In the genomic region with DNA sequence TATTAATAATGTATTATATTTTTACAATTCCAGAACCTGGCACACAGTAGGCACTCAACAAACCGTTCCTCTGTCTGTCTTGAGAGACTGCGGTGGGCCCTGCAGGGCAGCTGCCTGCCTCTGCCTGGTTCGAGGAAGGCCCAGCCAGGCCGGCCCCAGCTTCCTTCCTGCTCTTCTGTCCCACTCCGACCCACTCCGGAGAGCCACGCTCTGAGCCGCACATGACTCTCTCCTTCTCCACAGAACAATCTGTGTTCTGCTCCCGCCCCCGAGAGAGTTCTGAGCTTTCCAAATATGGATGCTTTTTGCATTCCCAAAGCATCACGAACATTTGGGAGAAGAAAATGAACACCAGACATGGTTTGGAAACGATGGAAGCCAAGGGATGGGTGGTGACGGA, we compare ENCODE assay signal across 8 cellular contexts. TPM values are rescaled to one million over a fixed set of nuclear protein-coding genes. Genes with fewer than 3 reads are reported as not detected.
A peak's percentile ranks its signal among the peaks of the same experiment; 100 is the strongest.
DNase-seq lines count a peak whose midpoint lies in the region; ATAC-seq and TF ChIP-seq lines count a peak whose summit lies in the region.

No MANE protein-coding gene starts in this region.

- H3K4me3 Mint-ChIP-seq in activated CD4-positive, alpha-beta memory T cell treated with anti-CD3 and anti-CD28 coated beads for 36 hours, result peak overlapping the region; percentile 73

- POLR2A ChIA-PET in activated CD4-positive, alpha-beta memory T cell treated with anti-CD3 and anti-CD28 coated beads for 36 hours (lab: Charles Lee), result interaction anchor here (0.5 to 1.1 kb wide), 3 partner anchors 349 to 484 kb away, joined by 3 to 4 read pairs (median 4); no protein-coding TSS in a partner anchor

- peak; percentile 25 for ATAC-seq in omental fat pad (ENCODE audit: low FRiP score)

- CTCF ChIA-PET in activated CD4-positive, alpha-beta memory T cell treated with anti-CD3 and anti-CD28 coated beads for 36 hours (lab: Charles Lee), result interaction anchor here (0.6 to 4.2 kb wide), 35 partner anchors 8 to 470 kb away, joined by 3 to 35 read pairs (median 5); a partner anchor contains a TSS

- H3K9me3 Mint-ChIP-seq in activated CD4-positive, alpha-beta memory T cell treated with anti-CD3 and anti-CD28 coated beads for 36 hours, result peaks cover 16% of the 10 kb centered on the region

- peaks cover 6% of the 10 kb centered on the region for H3K36me3 Mint-ChIP-seq in activated CD4-positive, alpha-beta memory T cell treated with anti-CD3 and anti-CD28 coated beads for 36 hours

- peak overlapping the region; percentile 75 for H3K27ac Mint-ChIP-seq in activated CD4-positive, alpha-beta memory T cell treated with anti-CD3 and anti-CD28 coated beads for 36 hours

- H3K4me1 Mint-ChIP-seq in activated CD4-positive, alpha-beta memory T cell treated with anti-CD3 and anti-CD28 coated beads for 36 hours (ENCODE audit: low read depth), result peaks cover 22% of the 10 kb centered on the region

- intact Hi-C loops in activated CD4-positive, alpha-beta memory T cell treated with anti-CD3 and anti-CD28 coated beads for 36 hours (cut with micrococcal nuclease), result loop anchor here (1.0 to 5.0 kb wide), 8 partner anchors 37 to 804 kb away; a partner anchor contains a TSS

- DNase-seq in activated CD4-positive, alpha-beta T cell treated with anti-CD3 and anti-CD28 coated beads for 48 hours, result peak; percentile 33
- DNase-seq in activated CD4-positive, alpha-beta T cell treated with anti-CD3 and anti-CD28 coated beads for 1 hour, result no peak
- peak; percentile 30 for DNase-seq in activated CD4-positive, alpha-beta memory T cell treated with anti-CD3 and anti-CD28 coated beads for 36 hours
- DNase-seq in fibroblast of the aortic adventitia (ENCODE audit: low read depth) (peak; percentile 67), omental fat pad (ENCODE audit: low spot score) (no peak), NCI-H524 treated with DMSO at 0.1 percent for 48 hours (lab: John Stamatoyannopoulos, UW) (no peak), NCI-H2196 treated with DMSO at 0.1 percent for 48 hours (lab: John Stamatoyannopoulos, UW; ENCODE audit: unreplicated experiment) (no peak), SHP77 treated with DMSO at 0.1 percent for 48 hours (lab: John Stamatoyannopoulos, UW) (no peak)

- H3K4me3 ChIP-seq in fibroblast of the aortic adventitia (ENCODE audit: low read depth, low read length), result peak overlapping the region; percentile 77

- no peaks in the 10 kb centered on the region for H3K27me3 Mint-ChIP-seq in activated CD4-positive, alpha-beta memory T cell treated with anti-CD3 and anti-CD28 coated beads for 36 hours

- TF ChIP-seq CTCF in fibroblast of the aortic adventitia (IDR thresholded peaks at IDR 0.05; ENCODE audit: insufficient read depth, low read length), result no peak
- TF ChIP-seq CTCF in omental fat pad (IDR thresholded peaks at IDR 0.05), result no peak

RNA-seq across cellular contexts. Expression of a gene that starts 57.3 kb away (rescaled TPM):
- total RNA-seq in activated CD4-positive, alpha-beta memory T cell treated with anti-CD3 and anti-CD28 coated beads for 36 hours, result 10 to 100 TPM in 1 of 2 experiments, 1 to 10 TPM in 1; 9.3 to 12.4 TPM
- total RNA-seq in fibroblast of the aortic adventitia (ENCODE audit: low replicate concordance) (24.9 and 50.9 TPM in 2 replicates), omental fat pad (10 to 100 TPM; 31.9 to 56.3 (median 38.4) TPM)

Comparison
In these comparisons a context has a peak if more than half of its experiments do, and no peak if none do; other contexts are left out.
1. DNase-seq: peak in activated CD4-positive, alpha-beta T cell treated with anti-CD3 and anti-CD28 coated beads for 48 hours (single experiment), activated CD4-positive, alpha-beta memory T cell treated with anti-CD3 and anti-CD28 coated beads for 36 hours (single experiment) and fibroblast of the aortic adventitia (single experiment); none in activated CD4-positive, alpha-beta T cell treated with anti-CD3 and anti-CD28 coated beads for 1 hour (single experiment), omental fat pad (single experiment), NCI-H524 treated with DMSO at 0.1 percent for 48 hours (single experiment), NCI-H2196 treated with DMSO at 0.1 percent for 48 hours (single experiment) and SHP77 treated with DMSO at 0.1 percent for 48 hours (single experiment).